ENCODE assay signal across 6 cellular contexts in the genomic region with DNA sequence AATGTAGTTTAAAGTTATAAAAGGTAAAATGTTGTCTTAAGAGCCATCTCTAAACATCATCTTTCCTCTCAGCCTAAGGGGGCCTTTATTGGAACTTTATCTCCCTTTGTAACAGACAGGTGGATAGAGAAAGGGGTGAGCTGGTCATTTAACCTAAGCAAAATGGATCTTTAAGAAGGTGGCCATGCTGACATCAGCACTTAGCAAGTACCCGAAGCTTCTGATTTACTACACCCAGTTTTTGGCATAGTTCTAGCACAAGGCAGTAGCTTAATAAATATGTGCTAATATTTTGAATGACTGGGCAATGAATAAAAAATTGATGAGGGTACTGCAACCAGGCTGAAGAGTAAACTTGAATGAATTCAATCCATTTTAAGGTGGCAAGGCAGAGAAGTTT.
"Had no signal": no experiment of that assay in that cellular context is flagged by ENCODE, and none has a peak within 500 bp of the region (broad histone marks: within the 10 kb centered on the region; RNA-seq: fewer than 3 reads in every experiment).

No MANE protein-coding gene starts in this region.

- H3K27ac ChIP-seq: HL-60, KMS-11 had no signal

- H3K9ac ChIP-seq: KMS-11 had no signal

- H3K4me3 ChIP-seq: K562 had no signal

- H3K4me2 ChIP-seq: KMS-11 had no signal

- FAIRE-seq: HTR-8/SVneo, K562 had no signal

- ATAC-seq: K562 had no signal

- DNase-seq: KBM-7, KG1 had no signal
